In the genomic region with DNA sequence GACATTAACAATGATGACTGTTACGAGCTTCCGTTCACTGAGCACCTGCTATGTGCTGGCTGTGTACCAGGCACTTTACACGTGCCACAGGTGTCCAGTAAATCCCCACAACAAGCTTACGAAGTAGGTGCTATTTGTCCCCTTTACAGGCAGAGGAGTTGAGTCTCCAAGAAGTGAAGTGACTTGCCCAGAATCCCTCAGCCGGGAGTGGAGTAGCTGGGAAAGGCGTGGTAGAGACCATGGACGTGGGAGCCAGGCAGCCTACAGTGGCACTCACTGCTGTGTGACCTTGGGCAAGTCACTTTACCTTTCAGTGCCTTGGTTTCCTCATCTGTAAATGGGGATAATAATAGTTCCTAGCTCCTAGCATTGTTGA, we compare ENCODE assay signal across 20 cellular contexts. TPM values are rescaled to one million over a fixed set of nuclear protein-coding genes. Genes with fewer than 3 reads are reported as not detected.
A peak's percentile ranks its signal among the peaks of the same experiment; 100 is the strongest.
DNase-seq lines count a peak whose midpoint lies in the region; ATAC-seq and TF ChIP-seq lines count a peak whose summit lies in the region.
"Had no signal": no experiment of that assay in that cellular context is flagged by ENCODE, and none has a peak within 500 bp of the region (broad histone marks: within the 10 kb centered on the region; RNA-seq: fewer than 3 reads in every experiment).

No MANE protein-coding gene starts in this region.

- H3K4me3 ChIP-seq in BLaER1 treated with 17β-estradiol and CSF1 and Interleukin-3, amounts not matched to agents 10 nM and 100 nM: no peak overlapping the region
- H3K4me3 ChIP-seq in body of pancreas (no peak overlapping the region), mesenchymal stem cell (ENCODE audit: insufficient read depth in 1 of 2, low read depth in 1 of 2, low read length in 2 of 2) (no peak overlapping the region), vagina (no peak overlapping the region)

- H2BK5ac ChIP-seq in mesenchymal stem cell (ENCODE audit: low read depth, low read length, poor library complexity, severe bottlenecking): no peak overlapping the region

- peaks cover 15% of the 10 kb centered on the region for H3K4me1 Mint-ChIP-seq in type B pancreatic cell (ENCODE audit: unreplicated experiment)

- H3K79me1 ChIP-seq in mesenchymal stem cell (replicated peaks; ENCODE audit: low read length, poor library complexity, severe bottlenecking): no peaks in the 10 kb centered on the region

- H3K36me3 ChIP-seq in BLaER1 treated with 17β-estradiol and CSF1 and Interleukin-3, amounts not matched to agents 10 nM and 100 nM: no peaks in the 10 kb centered on the region
- H3K36me3 ChIP-seq in body of pancreas (replicated peaks in 1 of 2; ENCODE audit: insufficient read depth in 1 of 2, low read depth in 2 of 2) (no peaks in the 10 kb centered on the region), mesenchymal stem cell (ENCODE audit: control insufficient read depth in 1 of 2, insufficient read depth in 2 of 2, low read depth in 1 of 2, low read length in 2 of 2) (no peaks in the 10 kb centered on the region), vagina (no peaks in the 10 kb centered on the region)

- peak overlapping the region in 9 of 11 experiments; percentile 9 to 66 (median 51); a peak in 12 of 22 replicates for H3K4me2 ChIP-seq in BLaER1 treated with 17β-estradiol and CSF1 and Interleukin-3, amounts not matched to agents 10 nM and 100 nM
- no peak overlapping the region for H3K4me2 ChIP-seq in mesenchymal stem cell (ENCODE audit: low read length, poor library complexity, severe bottlenecking)
- H3K4me2 ChIP-seq: KMS-11 had no signal

- intact Hi-C loops in body of pancreas (cut with DNase I): no loop called here
- intact Hi-C loops in vagina (cut with DNase I): no loop called here

- peak overlapping the region; percentile 41 for H2AK5ac ChIP-seq in mesenchymal stem cell (ENCODE audit: low read length, severe bottlenecking)

- no peaks in the 10 kb centered on the region for H4K20me1 ChIP-seq in BLaER1 treated with 17β-estradiol and CSF1 and Interleukin-3, amounts not matched to agents 10 nM and 100 nM

- no peaks in the 10 kb centered on the region for H3K9me3 Mint-ChIP-seq in type B pancreatic cell

- peaks cover 0 to 7% (median 0%) of the 10 kb centered on the region in 11 experiments; a peak in 1 of 22 replicates for H3K9me3 ChIP-seq in BLaER1 treated with 17β-estradiol and CSF1 and Interleukin-3, amounts not matched to agents 10 nM and 100 nM (replicated peaks in 1 of 11)
- H3K9me3 ChIP-seq in body of pancreas: no peaks in the 10 kb centered on the region
- no peaks in the 10 kb centered on the region for H3K9me3 ChIP-seq in mesenchymal stem cell (ENCODE audit: control insufficient read depth, low read length)
- no peaks in the 10 kb centered on the region for H3K9me3 ChIP-seq in vagina

- H3K27ac Mint-ChIP-seq in type B pancreatic cell: peak overlapping the region; percentile 18

- H2BK15ac ChIP-seq in mesenchymal stem cell (ENCODE audit: low read depth, poor library complexity, severe bottlenecking): no peak overlapping the region

- no peak overlapping the region for H3K14ac ChIP-seq in mesenchymal stem cell (ENCODE audit: low read length in 2 of 2)

- no peak overlapping the region for H2AFZ ChIP-seq in mesenchymal stem cell (ENCODE audit: low read depth, low read length)

- no peak for ATAC-seq in body of pancreas

- H2BK120ac ChIP-seq in mesenchymal stem cell (ENCODE audit: low read depth, low read length): no peak overlapping the region

- DNase-seq in body of pancreas (no peak), mesenchymal stem cell (no peak), type B pancreatic cell (ENCODE audit: extremely low spot score, unreplicated experiment) (no peak), vagina (ENCODE audit: extremely low spot score in 2 of 2) (no peak), NCI-H187 (lab: John Stamatoyannopoulos, UW) (no peak), NCI-H510A treated with DMSO at 0.1 percent for 48 hours (lab: John Stamatoyannopoulos, UW) (no peak)
- DNase-seq: ACHN, C1 segment of cervical spinal cord, GDM1, IMR-90, NCI-H1105, NCI-H146, NCI-H2029 treated with DMSO at 0.1 percent for 48 hours, NCI-H2171, NCI-H526, Right ventricle myocardium superior had no signal

- no peak overlapping the region for H3K9ac ChIP-seq in BLaER1 treated with 17β-estradiol and CSF1 and Interleukin-3, amounts not matched to agents 10 nM and 100 nM
- no peak overlapping the region for H3K9ac ChIP-seq in mesenchymal stem cell (ENCODE audit: low read length)
- H3K9ac ChIP-seq: KMS-11 had no signal

- no peak overlapping the region for H3K18ac ChIP-seq in mesenchymal stem cell (ENCODE audit: low read depth in 1 of 2, low read length in 2 of 2)

- H3K27me3 ChIP-seq in BLaER1 treated with 17β-estradiol and CSF1 and Interleukin-3, amounts not matched to agents 10 nM and 100 nM: no peaks in the 10 kb centered on the region
- H3K27me3 ChIP-seq in body of pancreas (no peaks in the 10 kb centered on the region), mesenchymal stem cell (ENCODE audit: control insufficient read depth in 1 of 2, insufficient read depth in 1 of 2, low read length in 2 of 2) (peaks cover 7 to 64% of the 10 kb centered on the region in 2 experiments), vagina (no peaks in the 10 kb centered on the region)

- WGBS in body of pancreas, 2 donors: 47 to 65% methylated on average over 7 of the region's 7 CpGs
- WGBS in mesenchymal stem cell: 81% methylated on average over 7 of the region's 7 CpGs

- no peak overlapping the region for H3K4ac ChIP-seq in mesenchymal stem cell (ENCODE audit: low read depth in 1 of 2, low read length in 2 of 2)

- H3K27me3 Mint-ChIP-seq in type B pancreatic cell: peaks cover 30% of the 10 kb centered on the region

- H2BK12ac ChIP-seq in mesenchymal stem cell (ENCODE audit: low read length in 2 of 2): no peak overlapping the region

- no peak overlapping the region for H4K8ac ChIP-seq in mesenchymal stem cell (ENCODE audit: low read length)

- H3K23ac ChIP-seq in mesenchymal stem cell (ENCODE audit: low read length in 2 of 2): no peak overlapping the region

- H3K4me3 Mint-ChIP-seq in type B pancreatic cell: no peak overlapping the region

- peaks cover 11 to 54% (median 33%) of the 10 kb centered on the region in 10 experiments; a peak in 18 of 20 replicates for H3K4me1 ChIP-seq in BLaER1 treated with 17β-estradiol and CSF1 and Interleukin-3, amounts not matched to agents 10 nM and 100 nM
- H3K4me1 ChIP-seq in body of pancreas: peaks cover 64% of the 10 kb centered on the region
- H3K4me1 ChIP-seq in mesenchymal stem cell (ENCODE audit: control insufficient read depth, insufficient read depth, low read depth, low read length): peaks cover 32% of the 10 kb centered on the region
- peaks cover 11% of the 10 kb centered on the region for H3K4me1 ChIP-seq in vagina

- H3K27ac ChIP-seq in BLaER1 treated with 17β-estradiol and CSF1 and Interleukin-3, amounts not matched to agents 10 nM and 100 nM: no peak overlapping the region; a peak in 1 of 22 replicates
- H3K27ac ChIP-seq in body of pancreas: peak overlapping the region; percentile 10 to 72 (median 60)
- H3K27ac ChIP-seq in mesenchymal stem cell (ENCODE audit: low read length, poor library complexity, severe bottlenecking): no peak overlapping the region
- H3K27ac ChIP-seq in vagina: no peak overlapping the region
- H3K27ac ChIP-seq: KMS-11 had no signal

- H4K91ac ChIP-seq in mesenchymal stem cell (ENCODE audit: low read length): no peak overlapping the region

- TF ChIP-seq POLR2A in body of pancreas (IDR thresholded peaks at IDR 0.05): no peak
- no peak for TF ChIP-seq POLR2A in vagina (IDR thresholded peaks at IDR 0.05)

- no peak for TF ChIP-seq CTCF in body of pancreas (IDR thresholded peaks at IDR 0.05)
- TF ChIP-seq CTCF in type B pancreatic cell (conservative IDR thresholded peaks at IDR 0.05): no peak
- no peak for TF ChIP-seq CTCF in vagina (IDR thresholded peaks at IDR 0.05)

- H3K36me3 Mint-ChIP-seq in type B pancreatic cell: no peaks in the 10 kb centered on the region

RNA-seq across cellular contexts. Expression of a gene that starts 0.7 kb away (rescaled TPM):
- total RNA-seq in body of pancreas: 100 to 1,000 TPM in 1 of 2 donors, 10 to 100 TPM in 1; 53.4 to 307 TPM
- 0.03 TPM for polyA plus RNA-seq in mesenchymal stem cell (2013, experiment 1 of 2)
- polyA plus RNA-seq in mesenchymal stem cell (2013, experiment 2 of 2): 0.03 TPM
- 110 and 230 TPM in 2 replicates for total RNA-seq in type B pancreatic cell (ENCODE audit: low replicate concordance)
- not detected for total RNA-seq in vagina
- total RNA-seq: IMR-90, SK-MEL-5 had no signal
- polyA plus RNA-seq: IMR-90 had no signal

RNA-seq across cellular contexts. Expression of a gene that starts 20.3 kb away (rescaled TPM):
- total RNA-seq in body of pancreas (100 to 1,000 TPM; 135 to 249 TPM), type B pancreatic cell (ENCODE audit: low replicate concordance) (33.2 and 35.9 TPM in 2 replicates), vagina (not detected)
- 0.10 TPM for polyA plus RNA-seq in mesenchymal stem cell (2013, experiment 1 of 2)
- polyA plus RNA-seq in mesenchymal stem cell (2013, experiment 2 of 2): not detected
- total RNA-seq: H4, IMR-90, Right ventricle myocardium superior had no signal
- polyA plus RNA-seq: IMR-90 had no signal

Comparison
In these comparisons a context has a peak if more than half of its experiments do, and no peak if none do; other contexts are left out.
1. H3K27ac ChIP-seq: peak in body of pancreas (4 of 4); none in BLaER1 treated with 17β-estradiol and CSF1 and Interleukin-3, amounts not matched to agents 10 nM and 100 nM (0 of 11), mesenchymal stem cell (single experiment) and vagina (single experiment).
2. RNA of a gene that starts 0.7 kb away (total RNA-seq): 53.4 to 307 TPM in body of pancreas and 110 to 230 TPM in type B pancreatic cell; not detected in vagina (single experiment); every median in the first group is over 10 times any median in the second.
3. RNA of a gene that starts 20.3 kb away (total RNA-seq): 135 to 249 TPM in body of pancreas and 33.2 to 35.9 TPM in type B pancreatic cell; not detected in vagina (single experiment); every median in the first group is over 10 times any median in the second.